ENCODE assay signal across 8 cellular contexts in genomic region chr18:62425465-62426190, GRCh38.
DNase-seq lines count a peak whose midpoint lies in the region; ATAC-seq and TF ChIP-seq lines count a peak whose summit lies in the region.

No MANE protein-coding gene starts in this region.

- no peak for ATAC-seq in GM21447 (IDR thresholded peaks at IDR 0.05; ENCODE audit: unreplicated experiment)

- H3K4me3 ChIP-seq in GM12865 (ENCODE audit: low read depth, low read length) (no peak overlapping the region), dorsolateral prefrontal cortex (peak overlapping the region in 57 of 59 donors; percentile 12 to 61 (median 43))

- no peaks in the 10 kb centered on the region for H3K27me3 ChIP-seq in dorsolateral prefrontal cortex

- peak; percentile 81 for TF ChIP-seq CTCF in GM12865 (IDR thresholded peaks at IDR 0.05; ENCODE audit: insufficient read depth, low read depth, low read length, missing control alignments)
- TF ChIP-seq CTCF in dorsolateral prefrontal cortex (IDR thresholded peaks at IDR 0.05 in 54 of 56, conservative IDR thresholded peaks at IDR 0.05 in 2 of 56; ENCODE audit: low read depth in 1 of 56, partially characterized antibody in 56 of 56): peak; percentile 77 to 95 (median 88)

- intact Hi-C loops in dorsolateral prefrontal cortex (cut with DNase I): loop anchor here (2.0 to 5.0 kb wide), 5 partner anchors 97 to 287 kb away; partner anchors contain the start of gene ZCCHC2 (in 2 of the 2)

- H3K27ac ChIP-seq in dorsolateral prefrontal cortex: peak overlapping the region in 42 of 59 donors; percentile 1 to 80 (median 57)

- DNase-seq in GM12865 (ENCODE audit: low read depth) (peak; percentile 87), HK-2 (ENCODE audit: unreplicated experiment) (peak; percentile 46), NCI-H69 (lab: John Stamatoyannopoulos, UW) (peak; percentile 94), dorsolateral prefrontal cortex (peak in 8 of 10 donors; percentile 57 to 87 (median 66)), left kidney (ENCODE audit: low read depth, low spot score) (peak; percentile 94)
- DNase-seq in activated CD4-positive, alpha-beta T cell treated with anti-CD3 and anti-CD28 coated beads, Interleukin-2, amount 50 U/mL, for 24 hours (ENCODE audit: low read depth in 1 of 2, low spot score in 1 of 2): peak; percentile 19 to 68
- DNase-seq in stimulated activated CD4-positive, alpha-beta T cell treated with anti-CD3 and anti-CD28 coated beads, Interleukin-1b, Interleukin-23, amount 100 ng/mL, for 48 hours: peak; percentile 71

Comparison
In these comparisons a context has a peak if more than half of its experiments do, and no peak if none do; other contexts are left out.
1. DNase-seq: peak in every context shown above with its lines; median percentile 94 in NCI-H69; 94 in left kidney; 87 in GM12865; 71 in stimulated activated CD4-positive, alpha-beta T cell treated with anti-CD3 and anti-CD28 coated beads, Interleukin-1b, Interleukin-23, amount 100 ng/mL, for 48 hours; 66 in dorsolateral prefrontal cortex; 46 in HK-2; 44 in activated CD4-positive, alpha-beta T cell treated with anti-CD3 and anti-CD28 coated beads, Interleukin-2, amount 50 U/mL, for 24 hours.